1 cellular context compared by ENCODE assay signal in the genomic region with DNA sequence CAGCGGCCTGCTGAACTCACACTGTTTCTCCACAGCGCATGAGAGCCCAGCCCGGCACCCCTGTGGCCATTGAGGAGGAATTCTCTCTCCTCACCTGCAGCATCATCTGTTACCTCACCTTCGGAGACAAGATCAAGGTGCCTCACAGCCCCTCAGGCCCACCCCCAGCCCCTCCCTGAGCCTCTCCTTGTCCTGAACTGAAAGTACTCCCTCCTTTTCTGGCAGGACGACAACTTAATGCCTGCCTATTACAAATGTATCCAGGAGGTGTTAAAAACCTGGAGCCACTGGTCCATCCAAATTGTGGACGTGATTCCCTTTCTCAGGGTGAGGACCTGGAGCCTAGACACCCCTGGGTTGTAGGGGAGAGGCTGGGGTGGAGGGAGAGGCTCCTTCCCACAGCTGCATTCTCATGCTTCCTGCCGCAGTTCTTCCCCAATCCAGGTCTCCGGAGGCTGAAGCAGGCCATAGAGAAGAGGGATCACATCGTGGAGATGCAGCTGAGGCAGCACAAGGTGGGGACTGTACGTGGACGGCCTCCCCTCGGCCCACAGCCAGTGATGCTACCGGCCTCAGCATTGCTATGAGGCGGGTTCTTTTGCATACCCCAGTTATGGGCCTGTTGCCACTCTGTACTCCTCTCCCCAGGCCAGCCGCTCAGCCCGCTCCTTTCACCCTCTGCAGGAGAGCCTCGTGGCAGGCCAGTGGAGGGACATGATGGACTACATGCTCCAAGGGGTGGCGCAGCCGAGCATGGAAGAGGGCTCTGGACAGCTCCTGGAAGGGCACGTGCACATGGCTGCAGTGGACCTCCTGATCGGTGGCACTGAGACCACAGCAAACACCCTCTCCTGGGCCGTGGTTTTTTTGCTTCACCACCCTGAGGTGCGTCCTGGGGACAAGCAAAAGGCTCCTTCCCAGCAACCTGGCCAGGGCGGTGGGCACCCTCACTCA. TPM values are rescaled to one million over a fixed set of nuclear protein-coding genes. Genes with fewer than 3 reads are reported as not detected.
"Had no signal": no experiment of that assay in that cellular context is flagged by ENCODE, and none has a peak within 500 bp of the region (broad histone marks: within the 10 kb centered on the region; RNA-seq: fewer than 3 reads in every experiment).

No MANE protein-coding gene starts in this region.

RNA-seq across cellular contexts. Expression of a gene that starts 1.4 kb away (rescaled TPM):
- total RNA-seq: activated CD8-positive, alpha-beta T cell treated with anti-CD3 and anti-CD28 coated beads, Interleukin-2, amount 10 ng/mL, durations not matched to agents 7 days and 5 days had no signal
